ENCODE assay signal across 26 cellular contexts in the genomic region with DNA sequence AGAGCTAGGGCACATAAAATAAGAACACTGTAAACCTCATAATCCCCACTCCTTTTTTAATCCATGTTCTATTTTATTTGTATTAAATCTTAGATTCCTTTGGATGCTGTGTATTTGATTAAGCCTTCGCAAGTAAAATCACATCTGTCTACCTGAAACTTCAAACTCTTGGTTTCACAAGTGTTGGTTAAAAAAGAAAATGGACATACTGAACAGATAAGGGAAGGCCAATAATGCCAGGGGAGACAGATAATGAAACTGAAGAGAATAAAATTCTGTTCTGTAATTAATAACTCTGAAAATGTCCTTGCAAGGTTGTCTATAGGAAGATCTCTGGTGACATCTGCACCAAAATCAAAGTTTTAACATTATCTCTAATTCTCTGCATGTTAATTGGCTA.
"Had no signal": no experiment of that assay in that cellular context is flagged by ENCODE, and none has a peak within 500 bp of the region (broad histone marks: within the 10 kb centered on the region; RNA-seq: fewer than 3 reads in every experiment).

No MANE protein-coding gene starts in this region.

- H3K27ac Mint-ChIP-seq: stimulated activated effector memory CD8-positive, alpha-beta T cell treated with anti-CD3 and anti-CD28 coated beads, Interleukin-12 subunit alpha, Interleukin-12 subunit beta, amount 100 ng/mL, for 72 hours; stimulated activated naive CD8-positive, alpha-beta T cell treated with anti-CD3 and anti-CD28 coated beads, Interleukin-15, Interleukin-2, amounts not matched to agents 100 ng/mL and 50 ng/mL, for 24 hours; WTC11 had no signal

- FAIRE-seq: islet of Langerhans, pancreas, urothelium cell line had no signal

- H3K27me3 Mint-ChIP-seq: naive thymus-derived CD8-positive, alpha-beta T cell; stimulated activated naive CD8-positive, alpha-beta T cell treated with anti-CD3 and anti-CD28 coated beads, Interleukin-15, Interleukin-2, amounts not matched to agents 100 ng/mL and 50 ng/mL, for 24 hours had no signal

- ATAC-seq: left lung; lower lobe of right lung; naive thymus-derived CD8-positive, alpha-beta T cell; pancreas; WTC11 had no signal

- DNase-seq: activated CD4-positive, alpha-beta T cell treated with anti-CD3 and anti-CD28 coated beads for 1 hour; activated CD4-positive, alpha-beta T cell treated with anti-CD3 and anti-CD28 coated beads, Interleukin-2, amount 50 U/mL, for 1 hour; activated CD8-positive, alpha-beta memory T cell treated with anti-CD3 and anti-CD28 coated beads for 24 hours; activated gamma-delta T cell treated with Interleukin-2 at 50 U/mL for 16 hours; activated naive CD4-positive, alpha-beta T cell treated with anti-CD3 and anti-CD28 coated beads, Interleukin-2, amount 50 U/mL, for 16 hours; central memory CD4-positive, alpha-beta T cell; dermis blood vessel endothelial cell; effector CD4-positive, alpha-beta T cell; esophagus squamous epithelium; foreskin melanocyte; left lung; lower lobe of right lung; mesenchymal stem cell; naive thymus-derived CD8-positive, alpha-beta T cell; nucleus accumbens; pancreas; retina; stimulated activated CD4-positive, alpha-beta T cell treated with anti-CD3 and anti-CD28 coated beads, Interleukin-4, amount 100 ng/mL, for 24 hours; T-helper 2 cell; trophoblast cell had no signal

- H3K4me3 Mint-ChIP-seq: naive thymus-derived CD8-positive, alpha-beta T cell; neural crest cell; stimulated activated effector memory CD8-positive, alpha-beta T cell treated with anti-CD3 and anti-CD28 coated beads, Interleukin-12 subunit alpha, Interleukin-12 subunit beta, amount 100 ng/mL, for 72 hours; stimulated activated naive CD8-positive, alpha-beta T cell treated with anti-CD3 and anti-CD28 coated beads, Interleukin-15, Interleukin-2, amounts not matched to agents 100 ng/mL and 50 ng/mL, for 24 hours; WTC11 had no signal

- H3K4me1 Mint-ChIP-seq: neural crest cell had no signal
